Comparison of ENCODE assay signal across 12 cellular contexts in genomic region chr21:36255650-36256047, GRCh38.
DNase-seq lines count a peak whose midpoint lies in the region; ATAC-seq and TF ChIP-seq lines count a peak whose summit lies in the region.
"Had no signal": no experiment of that assay in that cellular context is flagged by ENCODE, and none has a peak within 500 bp of the region (broad histone marks: within the 10 kb centered on the region; RNA-seq: fewer than 3 reads in every experiment).

No MANE protein-coding gene starts in this region.

- H3K27ac Mint-ChIP-seq in stimulated activated memory B cell treated with anti-CD40 and anti-IgM and Interleukin-4, amounts not matched to agents 10 μg/mL and 1 μg/mL and 100 μg/mL, for 72 hours = peak overlapping the region; percentile 94

- H3K27me3 Mint-ChIP-seq in stimulated activated memory B cell treated with anti-CD40 and anti-IgM and Interleukin-4, amounts not matched to agents 10 μg/mL and 1 μg/mL and 100 μg/mL, for 72 hours = no peaks in the 10 kb centered on the region

- H3K4me3 ChIP-seq in coronary artery = no peak overlapping the region

- H3K27ac ChIP-seq in coronary artery = no peak overlapping the region
- H3K27ac ChIP-seq: 22Rv1 had no signal

- DNase-seq in NCI-H2171 treated with DMSO at 0.1 percent for 48 hours (lab: John Stamatoyannopoulos, UW) = peak; percentile 41
- DNase-seq in NCI-H2171 (lab: John Stamatoyannopoulos, UW) = no peak
- DNase-seq in effector CD4-positive, alpha-beta T cell = no peak
- DNase-seq in coronary artery (ENCODE audit: low spot score) = no peak
- no peak for DNase-seq in mucosa of gallbladder (ENCODE audit: low spot score)
- DNase-seq: DMS79, NCI-H226, SW 1271 had no signal

- peaks cover 5% of the 10 kb centered on the region for H3K9me3 Mint-ChIP-seq in stimulated activated memory B cell treated with anti-CD40 and anti-IgM and Interleukin-4, amounts not matched to agents 10 μg/mL and 1 μg/mL and 100 μg/mL, for 72 hours

- H3K4me3 Mint-ChIP-seq in stimulated activated memory B cell treated with anti-CD40 and anti-IgM and Interleukin-4, amounts not matched to agents 10 μg/mL and 1 μg/mL and 100 μg/mL, for 72 hours = peak overlapping the region; percentile 80

- TF ChIP-seq CTCF in coronary artery (IDR thresholded peaks at IDR 0.05) = no peak

- H3K4me1 Mint-ChIP-seq in stimulated activated memory B cell treated with anti-CD40 and anti-IgM and Interleukin-4, amounts not matched to agents 10 μg/mL and 1 μg/mL and 100 μg/mL, for 72 hours = peaks cover 77% of the 10 kb centered on the region

- peak; percentile 64 for ATAC-seq in HG02571 (IDR thresholded peaks at IDR 0.05; ENCODE audit: unreplicated experiment)
- ATAC-seq in HG03565 (IDR thresholded peaks at IDR 0.05; ENCODE audit: unreplicated experiment) = peak; percentile 48
- ATAC-seq in stimulated activated memory B cell treated with anti-CD40 and anti-IgM and Interleukin-4, amounts not matched to agents 10 μg/mL and 1 μg/mL and 100 μg/mL, for 72 hours = peak; percentile 86

- peaks cover 54% of the 10 kb centered on the region for H3K36me3 Mint-ChIP-seq in stimulated activated memory B cell treated with anti-CD40 and anti-IgM and Interleukin-4, amounts not matched to agents 10 μg/mL and 1 μg/mL and 100 μg/mL, for 72 hours
